9 cellular contexts compared by ENCODE assay signal in the genomic region with DNA sequence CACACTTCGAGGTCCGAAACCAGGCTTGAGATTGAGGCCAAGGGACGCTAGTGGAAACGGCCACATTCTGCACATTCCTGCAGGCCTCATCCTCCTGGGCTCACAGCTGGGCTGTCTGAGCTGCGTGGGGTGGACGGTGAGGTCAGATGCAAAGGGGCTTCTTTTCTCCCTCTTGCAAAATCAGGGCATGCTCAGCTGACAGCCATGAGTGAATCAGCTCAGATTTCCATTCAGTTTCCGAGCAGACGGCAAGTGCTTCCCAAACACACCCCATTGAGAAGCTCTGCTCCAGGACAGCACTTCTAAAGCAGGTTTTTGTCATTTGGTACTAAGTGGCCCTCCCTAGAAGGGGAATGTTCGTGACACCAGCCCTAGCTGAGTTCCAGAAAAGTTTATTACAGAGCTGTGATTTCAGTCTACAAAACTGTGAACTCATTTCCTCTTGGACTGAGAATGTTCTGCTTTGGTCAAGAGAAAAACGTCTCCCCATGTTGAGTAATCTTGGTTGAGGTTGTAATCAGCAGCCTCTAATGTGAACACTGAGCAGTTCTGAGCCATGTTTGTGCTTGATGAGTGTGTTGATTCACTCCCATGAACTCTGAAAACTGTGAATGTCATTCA. TPM values are rescaled to one million over a fixed set of nuclear protein-coding genes. Genes with fewer than 3 reads are reported as not detected.
DNase-seq lines count a peak whose midpoint lies in the region; ATAC-seq, FAIRE-seq and TF ChIP-seq lines count a peak whose summit lies in the region.
"Had no signal": no experiment of that assay in that cellular context is flagged by ENCODE, and none has a peak within 500 bp of the region (broad histone marks: within the 10 kb centered on the region; RNA-seq: fewer than 3 reads in every experiment).

No MANE protein-coding gene starts in this region.

- H3K27me3 ChIP-seq in left lung (peaks cover 0 to 5% of the 10 kb centered on the region in 2 donors), A673 (replicated peaks; ENCODE audit: insufficient read depth, low read depth, low read length, poor library complexity) (no peaks in the 10 kb centered on the region)

- intact Hi-C loops in left lung (cut with DNase I): no loop called here
- intact Hi-C loops in A673 (cut with micrococcal nuclease; ENCODE audit: unreplicated experiment): no loop called here

- no peak for FAIRE-seq in HTR-8/SVneo (lab: Jason Lieb, UNC)
- no peak for FAIRE-seq in D721Med (lab: Jason Lieb, UNC)
- FAIRE-seq in GM12891 (lab: Jason Lieb, UNC): no peak

- POLR2A ChIA-PET in A673 (lab: Charles Lee; ENCODE audit: low non-redundant PET): no interaction called here

- no peak overlapping the region for H3K4me3 ChIP-seq in left lung
- no peak overlapping the region for H3K4me3 ChIP-seq in skin epidermis
- H3K4me3 ChIP-seq in A673 (ENCODE audit: low read depth, low read length, poor library complexity, severe bottlenecking): no peak overlapping the region

- no peaks in the 10 kb centered on the region for H3K9me3 ChIP-seq in left lung
- H3K9me3 ChIP-seq in A673 (ENCODE audit: low read depth, low read length, poor library complexity, severe bottlenecking): no peaks in the 10 kb centered on the region

- peak; percentile 45 for DNase-seq in HTR-8/SVneo (ENCODE audit: insufficient read length, low spot score)
- DNase-seq in ecto neural progenitor cell (ENCODE audit: low spot score): peak; percentile 63
- peak in 1 of 2 donors; percentile 49 for DNase-seq in left lung
- DNase-seq in D721Med (ENCODE audit: insufficient read length, low spot score): no peak
- no peak for DNase-seq in A673 (ENCODE audit: low spot score)
- DNase-seq in GM12891 (ENCODE audit: insufficient read length, low spot score): no peak
- DNase-seq: NCI-H526 treated with DMSO at 0.1 percent for 48 hours had no signal

- TF ChIP-seq CTCF in left lung (IDR thresholded peaks at IDR 0.05) (no peak), D721Med (IDR thresholded peaks at IDR 0.05; ENCODE audit: insufficient read depth, missing control alignments) (no peak), A673 (conservative IDR thresholded peaks at IDR 0.05; ENCODE audit: low read depth, low read length) (no peak)

- H3K27ac ChIP-seq in left lung (peak overlapping the region; percentile 69 to 71), skin epidermis (peak overlapping the region in 16 of 21 experiments; percentile 5 to 89 (median 61)), A673 (ENCODE audit: low read depth, low read length, poor library complexity, severe bottlenecking) (no peak overlapping the region)

- TF ChIP-seq POLR2A in GM12891 (IDR thresholded peaks at IDR 0.05; ENCODE audit: low read depth, low read length): no peak

- no TSS peak for BruUV-seq in A673 (replicated peaks; lab: Mats Ljungman, UMichigan)

- CTCF ChIA-PET in A673 (lab: Charles Lee): no interaction called here

- ATAC-seq in left lung: peak; percentile 79
- ATAC-seq in GM21526 (IDR thresholded peaks at IDR 0.05; ENCODE audit: low FRiP score, unreplicated experiment): no peak

- H3K4me1 ChIP-seq in left lung (peaks cover 3 to 7% of the 10 kb centered on the region in 2 donors), A673 (ENCODE audit: insufficient read depth, low read length, poor library complexity, severe bottlenecking) (no peaks in the 10 kb centered on the region)

- H3K36me3 ChIP-seq in left lung (no peaks in the 10 kb centered on the region), A673 (ENCODE audit: insufficient read depth, low read length, poor library complexity, severe bottlenecking) (no peaks in the 10 kb centered on the region)

TF ChIP-seq in GM12891, 5 proteins besides CTCF, POLR2A, EP300 and RAD21:
- TF ChIP-seq POLR2AphosphoS5 (IDR thresholded peaks at IDR 0.05; ENCODE audit: low read depth, low read length) (no peak), PAX5 (IDR thresholded peaks at IDR 0.05; ENCODE audit: insufficient read depth, low read length, severe bottlenecking) (no peak)

RNA-seq across cellular contexts. Expression of a gene that starts 10.0 kb away (rescaled TPM):
- total RNA-seq in left lung (10 to 100 TPM; 23.6 to 37.5 TPM), A673 (2021) (25.7 and 30.2 TPM in 2 replicates)
- polyA plus RNA-seq in GM12891 (2012; ENCODE audit: low read depth, missing spikeins): not detected

Comparison
In these comparisons a context has a peak if more than half of its experiments do, and no peak if none do; other contexts are left out.
1. DNase-seq: peak in HTR-8/SVneo (single experiment) and ecto neural progenitor cell (single experiment); none in D721Med (single experiment), A673 (single experiment) and GM12891 (single experiment).